Comparison of ENCODE assay signal across 10 cellular contexts in genomic region chr6:12490904-12491571, GRCh38.
DNase-seq lines count a peak whose midpoint lies in the region; ATAC-seq and TF ChIP-seq lines count a peak whose summit lies in the region.
"Had no signal": no experiment of that assay in that cellular context is flagged by ENCODE, and none has a peak within 500 bp of the region (broad histone marks: within the 10 kb centered on the region; RNA-seq: fewer than 3 reads in every experiment).

No MANE protein-coding gene starts in this region.

- TF ChIP-seq CTCF in uterus (IDR thresholded peaks at IDR 0.05): no peak

- H3K27ac ChIP-seq in uterus: peak overlapping the region; percentile 7 to 67
- H3K27ac ChIP-seq: HL-60, vagina had no signal

- no peak for TF ChIP-seq POLR2A in uterus (IDR thresholded peaks at IDR 0.05)

- ATAC-seq in HG03135 (IDR thresholded peaks at IDR 0.05; ENCODE audit: unreplicated experiment): no peak
- ATAC-seq in GM19452 (IDR thresholded peaks at IDR 0.05; ENCODE audit: unreplicated experiment): no peak

- no peaks in the 10 kb centered on the region for H3K4me1 ChIP-seq in uterus
- H3K4me1 ChIP-seq: vagina had no signal

- peak; percentile 12 to 14 for DNase-seq in stimulated activated CD4-positive, alpha-beta T cell treated with anti-CD3 and anti-CD28 coated beads, Interleukin-15, amount 100 ng/mL, for 48 hours (ENCODE audit: low read depth in 2 of 2)
- DNase-seq in stimulated activated CD4-positive, alpha-beta T cell treated with anti-CD3 and anti-CD28 coated beads, Interleukin-2, amount 100 ng/mL, for 48 hours: no peak
- DNase-seq in SW 1271 (lab: John Stamatoyannopoulos, UW): peak; percentile 26 to 31
- peak; percentile 88 for DNase-seq in glomerular endothelial cell (ENCODE audit: extremely low read depth, low read depth, low spot score)
- DNase-seq in uterus: peak in 1 of 2 donors; percentile 18
- DNase-seq in posterior vena cava (ENCODE audit: low spot score): no peak

- H3K9me3 ChIP-seq in uterus: no peaks in the 10 kb centered on the region
- H3K9me3 ChIP-seq: vagina had no signal

- H3K4me3 ChIP-seq in uterus: no peak overlapping the region
- H3K4me3 ChIP-seq: vagina had no signal

- H3K27me3 ChIP-seq in uterus: no peaks in the 10 kb centered on the region
- H3K27me3 ChIP-seq: vagina had no signal

- intact Hi-C loops in uterus (cut with DNase I; ENCODE audit: low total_unique reads) (no loop called here), posterior vena cava (cut with DNase I) (no loop called here)

- H3K36me3 ChIP-seq in uterus: no peaks in the 10 kb centered on the region
- H3K36me3 ChIP-seq: vagina had no signal

Comparison
In these comparisons a context has a peak if more than half of its experiments do, and no peak if none do; other contexts are left out.
1. DNase-seq: peak in stimulated activated CD4-positive, alpha-beta T cell treated with anti-CD3 and anti-CD28 coated beads, Interleukin-15, amount 100 ng/mL, for 48 hours (2 of 2), SW 1271 (2 of 2) and glomerular endothelial cell (single experiment); none in stimulated activated CD4-positive, alpha-beta T cell treated with anti-CD3 and anti-CD28 coated beads, Interleukin-2, amount 100 ng/mL, for 48 hours (0 of 2) and posterior vena cava (single experiment).